ENCODE assay signal across 3 cellular contexts in genomic region chr18:55138401-55138800, GRCh38.
"Had no signal": no experiment of that assay in that cellular context is flagged by ENCODE, and none has a peak within 500 bp of the region (broad histone marks: within the 10 kb centered on the region; RNA-seq: fewer than 3 reads in every experiment).

No MANE protein-coding gene starts in this region.

- H3K4me3 ChIP-seq: GM12878 had no signal

- DNase-seq: GDM1, GF-D8 had no signal
